1 cellular context compared by ENCODE assay signal in the genomic region with DNA sequence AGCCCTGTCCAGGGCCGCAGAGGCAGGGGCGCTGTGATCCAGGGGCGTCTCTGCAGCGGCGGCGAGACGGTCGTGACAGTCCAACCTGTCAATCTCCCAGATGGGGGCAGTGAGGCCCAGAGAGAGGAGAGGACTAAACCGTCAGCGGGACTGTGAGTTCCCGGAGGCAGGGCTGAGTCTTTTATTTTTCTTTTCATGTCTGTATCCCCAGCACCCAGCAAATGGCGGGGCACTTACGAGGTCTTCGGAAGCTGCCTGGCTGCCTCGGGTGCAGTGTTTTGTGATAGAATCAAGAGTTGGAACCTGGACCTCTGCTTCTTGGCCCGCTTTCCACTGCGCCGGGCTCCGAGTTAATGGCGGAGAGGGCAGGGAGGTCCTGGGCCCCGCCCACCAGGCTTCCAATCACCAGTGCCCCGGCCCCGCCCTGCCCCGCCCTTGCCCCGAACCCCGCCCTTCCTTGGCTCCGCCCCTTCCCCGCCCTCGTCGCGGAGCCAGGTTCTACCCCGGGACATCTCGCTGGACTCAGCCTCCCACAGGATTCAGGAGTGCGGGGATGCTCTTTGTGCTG.
TF ChIP-seq lines count a peak whose summit lies in the region.

No MANE protein-coding gene starts in this region.

TF ChIP-seq in GM23338, 12 proteins besides CTCF, POLR2A, EP300 and RAD21 (continued from another document):
- no peak for TF ChIP-seq ZNF462 (CRISPR knock-in tag; IDR thresholded peaks at IDR 0.05)
